18 cellular contexts compared by ENCODE assay signal in genomic region chr5:132916086-132916485, GRCh38.
"Had no signal": no experiment of that assay in that cellular context is flagged by ENCODE, and none has a peak within 500 bp of the region (broad histone marks: within the 10 kb centered on the region; RNA-seq: fewer than 3 reads in every experiment).

No MANE protein-coding gene starts in this region.

- DNase-seq: activated B cell treated with CpG ODN at 0.5 μM for 24 hours; activated CD4-positive, alpha-beta T cell treated with anti-CD3 and anti-CD28 coated beads, Interleukin-2, amount 10 ng/mL, durations not matched to agents 24 days and 14 days; activated naive CD4-positive, alpha-beta T cell treated with Interleukin-2 at 50 U/mL for 16 hours; activated naive CD8-positive, alpha-beta T cell treated with anti-CD3 and anti-CD28 coated beads, Interleukin-2, amount 50 U/mL, for 24 hours; activated T-cell treated with anti-CD3 and anti-CD28 coated beads for 4 hours; aorta; hypothalamus; mesendoderm; nucleus accumbens; stimulated activated CD4-positive, alpha-beta T cell treated with anti-CD3 and anti-CD28 coated beads, Interleukin-2, amount 100 ng/mL, for 48 hours; stimulated activated naive CD4-positive, alpha-beta T cell had no signal

- ATAC-seq: activated naive CD8-positive, alpha-beta T cell treated with anti-CD3 and anti-CD28 coated beads, Interleukin-2, amount 50 U/mL, for 24 hours had no signal

- H3K4me1 ChIP-seq: right atrium auricular region had no signal

- H3K9me3 ChIP-seq: esophagus muscularis mucosa, right atrium auricular region had no signal

- H3K27me3 ChIP-seq: esophagus muscularis mucosa, right atrium auricular region had no signal

- H3K9me3 Mint-ChIP-seq: activated B cell treated with CpG ODN at 0.5 μM for 24 hours; activated CD4-positive, alpha-beta T cell treated with anti-CD3 and anti-CD28 coated beads, Interleukin-2, amount 10 ng/mL, durations not matched to agents 24 days and 14 days; activated naive CD8-positive, alpha-beta T cell treated with anti-CD3 and anti-CD28 coated beads, Interleukin-2, amount 50 U/mL, for 24 hours; nephron; T-helper 1 cell treated with Interleukin-12 subunit alpha and Interleukin-12 subunit beta and Interleukin-4 antibody, amounts not matched to agents 30 μg/mL and 1 μg/mL, for 36 hours; type B pancreatic cell had no signal

- H3K27ac Mint-ChIP-seq: activated B cell treated with CpG ODN at 0.5 μM for 24 hours; activated CD4-positive, alpha-beta T cell treated with anti-CD3 and anti-CD28 coated beads, Interleukin-2, amount 10 ng/mL, durations not matched to agents 24 days and 14 days; activated naive CD8-positive, alpha-beta T cell treated with anti-CD3 and anti-CD28 coated beads, Interleukin-2, amount 50 U/mL, for 24 hours; nephron; progenitor cell of endocrine pancreas; T-helper 1 cell treated with Interleukin-12 subunit alpha and Interleukin-12 subunit beta and Interleukin-4 antibody, amounts not matched to agents 30 μg/mL and 1 μg/mL, for 36 hours; type B pancreatic cell had no signal

- FAIRE-seq: bronchial epithelial cell had no signal

- H3K4me3 Mint-ChIP-seq: activated B cell treated with CpG ODN at 0.5 μM for 24 hours; activated CD4-positive, alpha-beta T cell treated with anti-CD3 and anti-CD28 coated beads, Interleukin-2, amount 10 ng/mL, durations not matched to agents 24 days and 14 days; activated naive CD8-positive, alpha-beta T cell treated with anti-CD3 and anti-CD28 coated beads, Interleukin-2, amount 50 U/mL, for 24 hours; nephron; T-helper 1 cell treated with Interleukin-12 subunit alpha and Interleukin-12 subunit beta and Interleukin-4 antibody, amounts not matched to agents 30 μg/mL and 1 μg/mL, for 36 hours; type B pancreatic cell had no signal

- H3K27me3 Mint-ChIP-seq: activated B cell treated with CpG ODN at 0.5 μM for 24 hours; activated CD4-positive, alpha-beta T cell treated with anti-CD3 and anti-CD28 coated beads, Interleukin-2, amount 10 ng/mL, durations not matched to agents 24 days and 14 days; activated naive CD8-positive, alpha-beta T cell treated with anti-CD3 and anti-CD28 coated beads, Interleukin-2, amount 50 U/mL, for 24 hours; progenitor cell of endocrine pancreas; type B pancreatic cell had no signal

- H3K4me1 Mint-ChIP-seq: activated naive CD8-positive, alpha-beta T cell treated with anti-CD3 and anti-CD28 coated beads, Interleukin-2, amount 50 U/mL, for 24 hours; nephron had no signal

- H3K4me3 ChIP-seq: esophagus muscularis mucosa, right atrium auricular region had no signal

- H3K27ac ChIP-seq: esophagus muscularis mucosa, right atrium auricular region had no signal
